ENCODE assay signal across 33 cellular contexts in the genomic region with DNA sequence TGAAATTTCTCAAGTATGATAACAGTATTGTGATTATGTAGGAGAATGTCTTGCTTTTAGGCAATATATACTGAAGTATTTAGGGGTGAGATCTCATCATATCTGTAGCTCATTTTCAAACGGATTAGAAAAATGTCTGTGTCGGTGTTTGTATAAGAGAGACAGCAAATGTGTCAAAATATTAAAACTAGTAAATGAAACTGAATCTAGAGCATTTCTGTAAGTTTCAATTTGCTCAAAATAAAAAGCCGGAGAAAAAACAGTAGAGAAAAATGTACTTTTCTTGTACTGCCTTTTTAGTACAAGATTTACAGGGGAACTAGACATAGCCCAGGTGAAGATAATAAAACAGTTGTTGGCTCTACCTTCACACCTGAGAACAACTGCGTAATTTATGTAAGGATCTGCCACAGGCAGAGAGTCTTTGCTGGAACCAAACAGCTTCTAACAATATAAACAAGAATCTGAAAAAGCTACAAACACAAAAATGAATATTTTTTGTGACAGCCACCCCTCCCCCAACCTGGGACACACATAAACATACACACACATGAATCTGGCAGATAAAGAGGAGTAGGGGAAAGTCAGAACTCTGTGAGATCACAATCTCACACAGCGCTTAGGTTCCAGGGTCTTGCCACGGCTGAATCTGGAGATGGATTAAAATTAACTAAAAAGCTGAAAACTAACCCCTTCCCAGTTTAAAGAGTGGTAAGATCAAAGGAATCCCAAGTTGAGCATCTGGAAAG.
DNase-seq lines count a peak whose midpoint lies in the region; ATAC-seq, FAIRE-seq and TF ChIP-seq lines count a peak whose summit lies in the region.
"Had no signal": no experiment of that assay in that cellular context is flagged by ENCODE, and none has a peak within 500 bp of the region (broad histone marks: within the 10 kb centered on the region; RNA-seq: fewer than 3 reads in every experiment).

No MANE protein-coding gene starts in this region.

- H4K20me1 ChIP-seq in GM23338 (replicated peaks; ENCODE audit: insufficient read depth) (no peaks in the 10 kb centered on the region), astrocyte (ENCODE audit: insufficient read depth, low read length) (no peaks in the 10 kb centered on the region)

- 75% methylated on average over 6 of the region's 6 CpGs for WGBS in prostate gland

- H3K36me3 ChIP-seq in BE2C (no peaks in the 10 kb centered on the region), GM23338 (ENCODE audit: insufficient read depth) (no peaks in the 10 kb centered on the region), astrocyte (ENCODE audit: insufficient read depth, low read length) (no peaks in the 10 kb centered on the region), prostate gland (no peaks in the 10 kb centered on the region)
- H3K36me3 ChIP-seq: HAP-1 had no signal

- H2AFZ ChIP-seq in GM23338 (no peak overlapping the region), astrocyte (ENCODE audit: low read depth, low read length) (no peak overlapping the region)
- H2AFZ ChIP-seq: PC-9 had no signal

- no peaks in the 10 kb centered on the region for H3K9me2 ChIP-seq in GM23338 (ENCODE audit: insufficient read depth)

- no peak for ATAC-seq in GM23338

- peak overlapping the region; percentile 37; the same call in 1 of the 2 replicates for H3K27ac Mint-ChIP-seq in GM23338
- H3K27ac Mint-ChIP-seq in astrocyte (ENCODE audit: unreplicated experiment): no peak overlapping the region
- H3K27ac Mint-ChIP-seq: CD8-positive, alpha-beta memory T cell; HFFc6; T-helper 1 cell treated with Interleukin-12 subunit alpha and Interleukin-12 subunit beta and Interleukin-4 antibody, amounts not matched to agents 30 μg/mL and 1 μg/mL, for 36 hours had no signal

- intact Hi-C loops in prostate gland (cut with DNase I): no loop called here

- TF ChIP-seq POLR2A in prostate gland (IDR thresholded peaks at IDR 0.05): no peak

- no peaks in the 10 kb centered on the region for H3K9me3 Mint-ChIP-seq in GM23338
- no peaks in the 10 kb centered on the region for H3K9me3 Mint-ChIP-seq in astrocyte (ENCODE audit: unreplicated experiment)
- H3K9me3 Mint-ChIP-seq: HFFc6; T-helper 1 cell treated with Interleukin-12 subunit alpha and Interleukin-12 subunit beta and Interleukin-4 antibody, amounts not matched to agents 30 μg/mL and 1 μg/mL, for 36 hours had no signal

- H3K27me3 Mint-ChIP-seq in GM23338 (ENCODE audit: insufficient read depth, low read depth, poor library complexity): no peaks in the 10 kb centered on the region
- no peaks in the 10 kb centered on the region for H3K27me3 Mint-ChIP-seq in astrocyte (ENCODE audit: low read depth, unreplicated experiment)

- peaks cover 8% of the 10 kb centered on the region for H3K4me1 Mint-ChIP-seq in GM23338
- H3K4me1 Mint-ChIP-seq in astrocyte (ENCODE audit: low read depth, unreplicated experiment): no peaks in the 10 kb centered on the region
- H3K4me1 Mint-ChIP-seq: CD8-positive, alpha-beta memory T cell had no signal

- H3K9me3 ChIP-seq in BE2C (no peaks in the 10 kb centered on the region), astrocyte (ENCODE audit: insufficient read depth, low read depth, low read length) (no peaks in the 10 kb centered on the region), prostate gland (no peaks in the 10 kb centered on the region)
- H3K9me3 ChIP-seq: HAP-1 had no signal

- H3K79me2 ChIP-seq in GM23338 (replicated peaks; ENCODE audit: insufficient read depth): no peaks in the 10 kb centered on the region
- no peaks in the 10 kb centered on the region for H3K79me2 ChIP-seq in astrocyte (ENCODE audit: insufficient read depth, low read length)

- H3F3A ChIP-seq in GM23338 (replicated peaks; ENCODE audit: low read depth): no peaks in the 10 kb centered on the region

- no peak overlapping the region for H3K4me3 Mint-ChIP-seq in GM23338
- H3K4me3 Mint-ChIP-seq in astrocyte (ENCODE audit: unreplicated experiment): peak overlapping the region; percentile 2
- H3K4me3 Mint-ChIP-seq: CD8-positive, alpha-beta memory T cell; HFFc6; T-helper 1 cell treated with Interleukin-12 subunit alpha and Interleukin-12 subunit beta and Interleukin-4 antibody, amounts not matched to agents 30 μg/mL and 1 μg/mL, for 36 hours had no signal

- H3K36me3 Mint-ChIP-seq in GM23338 (ENCODE audit: low read depth) (no peaks in the 10 kb centered on the region), astrocyte (ENCODE audit: low read depth, unreplicated experiment) (no peaks in the 10 kb centered on the region)

- H3K9ac ChIP-seq in astrocyte (ENCODE audit: low read length): no peak overlapping the region

- TF ChIP-seq CTCF in BE2C (IDR thresholded peaks at IDR 0.05; ENCODE audit: low read depth, low read length) (no peak), GM23338 (conservative IDR thresholded peaks at IDR 0.05; ENCODE audit: low read depth in 2 of 2) (no peak), astrocyte (IDR thresholded peaks at IDR 0.05; ENCODE audit: insufficient read depth, low read depth, low read length) (no peak), prostate gland (IDR thresholded peaks at IDR 0.05) (no peak)

- H3K27me3 ChIP-seq in BE2C (no peaks in the 10 kb centered on the region), GM23338 (ENCODE audit: insufficient read depth) (no peaks in the 10 kb centered on the region), astrocyte (ENCODE audit: insufficient read depth, low read length) (no peaks in the 10 kb centered on the region), prostate gland (replicated peaks; ENCODE audit: insufficient read depth) (no peaks in the 10 kb centered on the region)

- FAIRE-seq in astrocyte (lab: Jason Lieb, UNC): no peak
- FAIRE-seq: A204.1, GM18507 had no signal

- DNase-seq in BE2C (no peak), GM23338 (ENCODE audit: low spot score) (no peak), OCI-M1 (lab: John Stamatoyannopoulos, UW) (peak; percentile 36), astrocyte (ENCODE audit: low read depth) (no peak), prostate gland (ENCODE audit: low spot score) (no peak), ureter (ENCODE audit: low spot score) (no peak), GDM1 (lab: John Stamatoyannopoulos, UW) (no peak), HK-2 (ENCODE audit: unreplicated experiment) (no peak)
- DNase-seq: AML-193; Calu3; CD8-positive, alpha-beta memory T cell; DMS79 treated with DMSO at 0.1 percent for 48 hours; HFFc6; Kasumi-1; MV-4-11; NCI-H1105; NCI-H1436 treated with DMSO at 0.1 percent for 48 hours; NCI-H187 treated with DMSO at 0.1 percent for 48 hours; NCI-H2171 treated with DMSO at 0.1 percent for 48 hours; NCI-H345; NCI-H510A treated with DMSO at 0.1 percent for 48 hours; NCI-H748 treated with DMSO at 0.1 percent for 48 hours; NK-92 treated with Interleukin-12 subunit alpha and Interleukin-12 subunit beta, amount 100 ng/mL, for 24 hours; PC-9; SHP77; SW 1271 had no signal

- peak overlapping the region; percentile 34 for H3K4me3 ChIP-seq in BE2C (ENCODE audit: low read depth, low read length)
- H3K4me3 ChIP-seq in GM23338: no peak overlapping the region
- H3K4me3 ChIP-seq in astrocyte (ENCODE audit: insufficient read depth, low read depth, low read length): no peak overlapping the region
- no peak overlapping the region for H3K4me3 ChIP-seq in prostate gland
- H3K4me3 ChIP-seq: HAP-1, PC-9 had no signal

- H3K4me1 ChIP-seq in BE2C (peaks cover 3% of the 10 kb centered on the region; the same call in 1 of the 2 replicates), GM23338 (ENCODE audit: insufficient read depth) (no peaks in the 10 kb centered on the region), astrocyte (ENCODE audit: insufficient read depth, low read length) (no peaks in the 10 kb centered on the region), prostate gland (replicated peaks) (no peaks in the 10 kb centered on the region)
- H3K4me1 ChIP-seq: HAP-1 had no signal

- H3K4me2 ChIP-seq in GM23338 (no peak overlapping the region), astrocyte (ENCODE audit: low read length) (no peak overlapping the region)
- H3K4me2 ChIP-seq: PC-9 had no signal

- H3K27ac ChIP-seq in GM23338 (ENCODE audit: low read depth) (no peak overlapping the region), astrocyte (ENCODE audit: low read depth, low read length) (no peak overlapping the region), prostate gland (no peak overlapping the region)
- H3K27ac ChIP-seq: C4-2B, HL-60, PC-9, RWPE1 had no signal

TF ChIP-seq in GM23338, 12 proteins besides CTCF, POLR2A, EP300 and RAD21:
- TF ChIP-seq, protein P1, sequence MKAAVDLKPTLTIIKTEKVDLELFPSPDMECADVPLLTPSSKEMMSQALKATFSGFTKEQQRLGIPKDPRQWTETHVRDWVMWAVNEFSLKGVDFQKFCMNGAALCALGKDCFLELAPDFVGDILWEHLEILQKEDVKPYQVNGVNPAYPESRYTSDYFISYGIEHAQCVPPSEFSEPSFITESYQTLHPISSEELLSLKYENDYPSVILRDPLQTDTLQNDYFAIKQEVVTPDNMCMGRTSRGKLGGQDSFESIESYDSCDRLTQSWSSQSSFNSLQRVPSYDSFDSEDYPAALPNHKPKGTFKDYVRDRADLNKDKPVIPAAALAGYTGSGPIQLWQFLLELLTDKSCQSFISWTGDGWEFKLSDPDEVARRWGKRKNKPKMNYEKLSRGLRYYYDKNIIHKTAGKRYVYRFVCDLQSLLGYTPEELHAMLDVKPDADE (IDR thresholded peaks at IDR 0.05): no peak
- TF ChIP-seq CREB1 (CRISPR knock-in tag; IDR thresholded peaks at IDR 0.05; ENCODE audit: low read depth) (no peak), ZNF331 (CRISPR knock-in tag; IDR thresholded peaks at IDR 0.05; ENCODE audit: low read depth) (no peak)
